Comparison of ENCODE assay signal across 16 cellular contexts in the genomic region with DNA sequence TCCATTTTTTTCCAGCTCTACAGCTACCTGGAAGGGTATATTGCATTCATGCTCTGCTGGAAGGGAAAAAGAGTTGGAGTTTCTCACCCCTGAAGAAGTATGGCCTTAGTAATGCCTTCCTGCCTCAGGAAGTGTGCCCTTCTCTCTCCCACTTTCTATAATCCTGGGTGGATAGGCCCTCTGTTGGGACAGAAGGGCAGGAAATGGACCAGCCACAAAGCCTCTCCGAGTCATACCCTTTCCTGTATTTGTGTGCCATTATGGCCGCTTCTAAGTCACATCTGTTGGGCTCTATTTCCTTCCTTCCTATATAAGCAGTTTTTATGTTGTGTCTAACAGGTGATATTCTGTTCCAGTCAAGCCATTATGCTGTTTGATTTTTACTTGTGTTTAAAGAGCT.
"Had no signal": no experiment of that assay in that cellular context is flagged by ENCODE, and none has a peak within 500 bp of the region (broad histone marks: within the 10 kb centered on the region; RNA-seq: fewer than 3 reads in every experiment).

No MANE protein-coding gene starts in this region.

- H3K4me1 ChIP-seq: pancreas, thyroid gland, uterus had no signal

- DNase-seq: activated CD4-positive, alpha-beta memory T cell treated with anti-CD3 and anti-CD28 coated beads, Interleukin-2, amount 10 ng/mL, durations not matched to agents 7 days and 5 days; activated CD8-positive, alpha-beta memory T cell treated with anti-CD3 and anti-CD28 coated beads, Interleukin-2, amount 50 U/mL, for 4 hours; activated gamma-delta T cell treated with Interleukin-2 at 50 U/mL for 16 hours; activated naive CD8-positive, alpha-beta T cell treated with anti-CD3 and anti-CD28 coated beads for 36 hours; activated T-cell treated with anti-CD3 and anti-CD28 coated beads, Interleukin-2, amount 50 U/mL, for 72 hours; effector CD4-positive, alpha-beta T cell; kidney; left ventricle myocardium superior; pancreas; stimulated activated CD4-positive, alpha-beta T cell treated with anti-CD3 and anti-CD28 coated beads, Interleukin-4, amount 100 ng/mL, for 4 hours; stomach; thyroid gland; uterus had no signal

- H3K4me3 ChIP-seq: gastroesophageal sphincter, pancreas, stomach, thyroid gland, uterus had no signal

- H3K9me3 ChIP-seq: gastroesophageal sphincter, pancreas, stomach, thyroid gland, uterus had no signal

- H3K36me3 ChIP-seq: uterus had no signal

- FAIRE-seq: kidney, pancreas had no signal

- ATAC-seq: activated T-cell treated with anti-CD3 and anti-CD28 coated beads, Interleukin-2, amount 50 U/mL, for 72 hours; gastroesophageal sphincter; left ventricle myocardium superior; pancreas had no signal

- H3K27ac ChIP-seq: epithelial cell of prostate, gastroesophageal sphincter, pancreas, stomach, thyroid gland, uterus, VCaP had no signal

- H3K27me3 ChIP-seq: gastroesophageal sphincter, pancreas, stomach, thyroid gland, uterus had no signal
